In the genomic region with DNA sequence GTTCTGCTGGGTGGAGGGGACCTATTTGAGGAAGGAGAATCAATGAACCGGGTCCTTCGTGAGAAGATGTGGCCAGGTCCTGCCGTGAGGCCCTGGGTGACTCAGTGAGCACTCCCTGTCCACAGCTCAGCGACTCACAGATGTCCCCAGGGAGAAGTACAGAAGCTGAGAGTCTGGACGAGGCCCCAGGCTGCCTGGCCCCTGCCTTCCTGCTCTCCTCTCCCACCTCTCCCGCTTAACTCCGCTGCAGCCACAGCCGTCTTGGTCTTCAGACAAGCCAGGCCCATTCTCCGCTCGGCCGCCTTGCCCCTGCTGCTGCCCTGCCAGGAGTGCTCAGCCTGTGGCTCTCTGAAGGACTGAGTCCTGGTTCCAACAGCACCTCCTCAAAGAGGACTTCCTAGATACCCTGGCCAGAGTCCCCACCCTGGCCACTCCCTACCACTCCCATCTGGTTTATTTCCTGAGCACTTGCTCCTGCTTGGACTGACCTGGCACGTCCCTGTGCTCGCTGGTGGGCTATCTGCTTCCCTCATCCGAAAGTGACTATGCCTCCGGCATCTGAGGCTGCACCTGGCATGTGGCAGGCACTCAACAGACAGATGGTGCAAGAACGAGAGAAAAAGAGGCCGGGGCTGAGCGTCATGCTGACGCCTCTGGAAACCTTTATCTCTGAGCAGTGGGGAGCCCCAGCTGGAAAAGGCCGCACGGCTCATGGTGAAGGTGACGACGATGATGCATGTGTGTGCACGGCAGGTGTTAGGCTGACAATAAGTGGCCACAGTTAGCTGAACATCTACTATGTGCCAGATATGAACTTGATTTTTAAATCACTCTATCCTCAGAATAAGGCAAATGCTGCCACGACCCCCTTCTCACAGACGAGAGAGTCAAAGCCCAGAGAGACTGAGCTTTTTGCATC, we compare ENCODE assay signal across 10 cellular contexts. TPM values are rescaled to one million over a fixed set of nuclear protein-coding genes. Genes with fewer than 3 reads are reported as not detected.
DNase-seq lines count a peak whose midpoint lies in the region; ATAC-seq and TF ChIP-seq lines count a peak whose summit lies in the region.
"Had no signal": no experiment of that assay in that cellular context is flagged by ENCODE, and none has a peak within 500 bp of the region (broad histone marks: within the 10 kb centered on the region; RNA-seq: fewer than 3 reads in every experiment).

No MANE protein-coding gene starts in this region.

- no peak for TF ChIP-seq CTCF in colonic mucosa (IDR thresholded peaks at IDR 0.05)
- TF ChIP-seq CTCF in esophagus squamous epithelium (IDR thresholded peaks at IDR 0.05): no peak

- H3K27ac ChIP-seq in colonic mucosa (no peak overlapping the region), esophagus squamous epithelium (peak overlapping the region in 1 of 4 donors; percentile 54)
- H3K27ac ChIP-seq: heart right ventricle had no signal

- H3K4me1 ChIP-seq in colonic mucosa: no peaks in the 10 kb centered on the region
- H3K4me1 ChIP-seq in esophagus squamous epithelium: no peaks in the 10 kb centered on the region

- H3K4me3 ChIP-seq in colonic mucosa (no peak overlapping the region), esophagus squamous epithelium (no peak overlapping the region)
- H3K4me3 ChIP-seq: heart right ventricle had no signal

- H3K27me3 ChIP-seq in colonic mucosa (no peaks in the 10 kb centered on the region), esophagus squamous epithelium (peaks cover 0 to 26% (median 0%) of the 10 kb centered on the region in 4 donors)

- 63 to 84% methylated on average over 20 to 21 of the region's 26 CpGs for WGBS in esophagus squamous epithelium, 2 donors

- DNase-seq in COLO668 (lab: John Stamatoyannopoulos, UW; ENCODE audit: unreplicated experiment) (peak; percentile 24), GM19238 (ENCODE audit: insufficient read length, low spot score) (peak; percentile 52), colonic mucosa (peak; percentile 52), NCI-H2107 (lab: John Stamatoyannopoulos, UW) (no peak), esophagus squamous epithelium (lab: John Stamatoyannopoulos, UW) (no peak)
- DNase-seq in stimulated activated CD4-positive, alpha-beta T cell treated with anti-CD3 and anti-CD28 coated beads, Interleukin-4, amount 100 ng/mL, for 24 hours: no peak
- DNase-seq: anterior cingulate cortex, heart right ventricle had no signal

- no peaks in the 10 kb centered on the region for H3K9me3 ChIP-seq in colonic mucosa
- H3K9me3 ChIP-seq in esophagus squamous epithelium: no peaks in the 10 kb centered on the region
- H3K9me3 ChIP-seq: heart right ventricle had no signal

- H3K36me3 ChIP-seq in colonic mucosa: no peaks in the 10 kb centered on the region
- no peaks in the 10 kb centered on the region for H3K36me3 ChIP-seq in esophagus squamous epithelium
- H3K36me3 ChIP-seq: heart right ventricle had no signal

- intact Hi-C loops in colonic mucosa (cut with DNase I) (no loop called here), esophagus squamous epithelium (cut with DNase I) (no loop called here)

- no peak overlapping the region for H3K9ac ChIP-seq in colonic mucosa (ENCODE audit: low read depth in 2 of 2, low read length in 2 of 2)

- ATAC-seq in HG03442 (IDR thresholded peaks at IDR 0.05; ENCODE audit: unreplicated experiment): peak; percentile 53
- no peak for ATAC-seq in HG03135 (IDR thresholded peaks at IDR 0.05; ENCODE audit: unreplicated experiment)

- no peak for TF ChIP-seq POLR2A in esophagus squamous epithelium (IDR thresholded peaks at IDR 0.05)

RNA-seq across cellular contexts. Expression of gene TNFRSF13B, which starts 9.2 kb away (rescaled TPM):
- total RNA-seq in colonic mucosa (1 to 10 TPM in 1 of 2 donors, under 1 TPM in 1; 0.42 to 1.1 TPM), esophagus squamous epithelium (not detected)
- total RNA-seq: heart right ventricle had no signal

Comparison
In these comparisons a context has a peak if more than half of its experiments do, and no peak if none do; other contexts are left out.
1. DNase-seq: peak in COLO668 (single experiment), GM19238 (single experiment) and colonic mucosa (single experiment); none in NCI-H2107 (single experiment), esophagus squamous epithelium (single experiment) and stimulated activated CD4-positive, alpha-beta T cell treated with anti-CD3 and anti-CD28 coated beads, Interleukin-4, amount 100 ng/mL, for 24 hours (single experiment).